9 cellular contexts compared by ENCODE assay signal in genomic region chr3:152524198-152525140, GRCh38.
DNase-seq lines count a peak whose midpoint lies in the region; ATAC-seq and TF ChIP-seq lines count a peak whose summit lies in the region.
"Had no signal": no experiment of that assay in that cellular context is flagged by ENCODE, and none has a peak within 500 bp of the region (broad histone marks: within the 10 kb centered on the region; RNA-seq: fewer than 3 reads in every experiment).

No MANE protein-coding gene starts in this region.

- DNase-seq in A673 (ENCODE audit: low spot score): peak; percentile 73
- DNase-seq in EL: peak; percentile 54
- DNase-seq in HFFc6: peak; percentile 45
- DNase-seq in NCI-H2029 treated with DMSO at 0.1 percent for 48 hours (lab: John Stamatoyannopoulos, UW): peak; percentile 3
- DNase-seq in activated B cell treated with CpG ODN at 0.5 μM for 24 hours: no peak
- DNase-seq in fibroblast of pulmonary artery (ENCODE audit: low read depth): peak; percentile 83
- DNase-seq in psoas muscle: no peak

- intact Hi-C loops in A673 (cut with micrococcal nuclease; ENCODE audit: unreplicated experiment) (loop anchor here (2.0 kb wide), 1 partner anchor 48 kb away; no protein-coding TSS in a partner anchor), activated B cell treated with CpG ODN at 0.5 μM for 24 hours (cut with micrococcal nuclease) (loop anchor here (1.0 to 5.0 kb wide), 7 partner anchors 16 to 1084 kb away; no protein-coding TSS in a partner anchor), psoas muscle (cut with DNase I) (no loop called here)

- no peaks in the 10 kb centered on the region for H3K36me3 ChIP-seq in A673 (ENCODE audit: insufficient read depth, low read length, poor library complexity, severe bottlenecking)
- no peaks in the 10 kb centered on the region for H3K36me3 ChIP-seq in psoas muscle (ENCODE audit: insufficient read depth in 1 of 2, low read depth in 1 of 2)

- H3K27me3 Mint-ChIP-seq in HFFc6 (ENCODE audit: insufficient read depth) (no peaks in the 10 kb centered on the region), activated B cell treated with CpG ODN at 0.5 μM for 24 hours (no peaks in the 10 kb centered on the region)
- H3K27me3 Mint-ChIP-seq: IgD-negative memory B cell had no signal

- ATAC-seq in activated B cell treated with CpG ODN at 0.5 μM for 24 hours (ENCODE audit: low read depth): peak; percentile 77
- peak in 3 of 4 donors; percentile 44 to 81 (median 68) for ATAC-seq in psoas muscle
- ATAC-seq in GM19328 (IDR thresholded peaks at IDR 0.05; ENCODE audit: unreplicated experiment): no peak

- H3K9me3 Mint-ChIP-seq in HFFc6 (no peaks in the 10 kb centered on the region), activated B cell treated with CpG ODN at 0.5 μM for 24 hours (no peaks in the 10 kb centered on the region)
- H3K9me3 Mint-ChIP-seq: IgD-negative memory B cell had no signal

- CTCF ChIA-PET in A673 (lab: Charles Lee) (interaction anchor here (1.0 kb wide), 1 partner anchor 52 kb away, joined by 9 read pairs; no protein-coding TSS in a partner anchor), activated B cell treated with CpG ODN at 0.5 μM for 24 hours (lab: Charles Lee) (interaction anchor here (0.7 to 10.5 kb wide), 13 partner anchors 9 to 1056 kb away, joined by 3 to 151 read pairs (median 4); no protein-coding TSS in a partner anchor)

- BruUV-seq in A673 (replicated peaks; lab: Mats Ljungman, UMichigan): no TSS peak

- H3K4me3 ChIP-seq in A673 (ENCODE audit: low read depth, low read length, poor library complexity, severe bottlenecking) (no peak overlapping the region), fibroblast of pulmonary artery (replicated peaks; ENCODE audit: low read depth, low read length) (no peak overlapping the region), psoas muscle (no peak overlapping the region)

- TF ChIP-seq CTCF in A673 (conservative IDR thresholded peaks at IDR 0.05; ENCODE audit: low read depth, low read length) (peak; percentile 93), HFFc6 (IDR thresholded peaks at IDR 0.05) (peak; percentile 90), activated B cell treated with CpG ODN at 0.5 μM for 24 hours (IDR thresholded peaks at IDR 0.05) (peak; percentile 96), fibroblast of pulmonary artery (IDR thresholded peaks at IDR 0.05; ENCODE audit: low read length, missing control alignments) (peak; percentile 80), psoas muscle (IDR thresholded peaks at IDR 0.05) (peak; percentile 81)

- no peak overlapping the region for H3K27ac ChIP-seq in A673 (ENCODE audit: low read depth, low read length, poor library complexity, severe bottlenecking)
- H3K27ac ChIP-seq in psoas muscle: no peak overlapping the region

- H3K36me3 Mint-ChIP-seq in HFFc6 (ENCODE audit: low read depth) (no peaks in the 10 kb centered on the region), activated B cell treated with CpG ODN at 0.5 μM for 24 hours (ENCODE audit: low read depth) (peaks cover 3% of the 10 kb centered on the region)
- H3K36me3 Mint-ChIP-seq: IgD-negative memory B cell had no signal

- H3K4me1 ChIP-seq in A673 (ENCODE audit: insufficient read depth, low read length, poor library complexity, severe bottlenecking) (no peaks in the 10 kb centered on the region), psoas muscle (peaks cover 7% of the 10 kb centered on the region)

- POLR2A ChIA-PET in A673 (lab: Charles Lee; ENCODE audit: low non-redundant PET): interaction anchor here (0.6 kb wide), 1 partner anchor 67 kb away, joined by 5 read pairs; no protein-coding TSS in a partner anchor
- POLR2A ChIA-PET in activated B cell treated with CpG ODN at 0.5 μM for 24 hours (lab: Charles Lee): interaction anchor here (0.9 to 4.8 kb wide), 3 partner anchors 11 to 52 kb away, joined by 3 to 28 read pairs (median 8); no protein-coding TSS in a partner anchor

- no peak overlapping the region for H3K27ac Mint-ChIP-seq in HFFc6
- H3K27ac Mint-ChIP-seq in activated B cell treated with CpG ODN at 0.5 μM for 24 hours: no peak overlapping the region
- H3K27ac Mint-ChIP-seq: IgD-negative memory B cell had no signal

- H3K9me3 ChIP-seq in A673 (ENCODE audit: low read depth, low read length, poor library complexity, severe bottlenecking) (no peaks in the 10 kb centered on the region), psoas muscle (no peaks in the 10 kb centered on the region)

- H3K27me3 ChIP-seq in A673 (replicated peaks; ENCODE audit: insufficient read depth, low read depth, low read length, poor library complexity) (no peaks in the 10 kb centered on the region), psoas muscle (ENCODE audit: insufficient read depth in 3 of 3, low read length in 2 of 3) (no peaks in the 10 kb centered on the region)

- H3K4me3 Mint-ChIP-seq in HFFc6 (no peak overlapping the region), activated B cell treated with CpG ODN at 0.5 μM for 24 hours (no peak overlapping the region)
- H3K4me3 Mint-ChIP-seq: IgD-negative memory B cell had no signal

- WGBS in psoas muscle, 3 donors: 66 to 77% (median 69%) methylated on average over 3 of the region's 3 CpGs

- H3K4me1 Mint-ChIP-seq in HFFc6 (ENCODE audit: low read depth): peaks cover 6% of the 10 kb centered on the region
- H3K4me1 Mint-ChIP-seq in activated B cell treated with CpG ODN at 0.5 μM for 24 hours: peaks cover 33% of the 10 kb centered on the region

Comparison
In these comparisons a context has a peak if more than half of its experiments do, and no peak if none do; other contexts are left out.
1. DNase-seq: peak in A673 (single experiment), EL (single experiment), HFFc6 (single experiment), NCI-H2029 treated with DMSO at 0.1 percent for 48 hours (single experiment) and fibroblast of pulmonary artery (single experiment); none in activated B cell treated with CpG ODN at 0.5 μM for 24 hours (single experiment) and psoas muscle (0 of 2).
2. intact Hi-C loops: an anchor here in A673 (2.0 kb wide) and activated B cell treated with CpG ODN at 0.5 μM for 24 hours (1.0 to 5.0 kb wide); none called in psoas muscle.
3. Peak in every context shown above with its lines, with median percentiles within 50 percentile points of each other: CTCF ChIP-seq.